ENCODE assay signal across 1 cellular context in genomic region chr14:98819132-98819866, GRCh38.
TF ChIP-seq lines count a peak whose summit lies in the region.

No MANE protein-coding gene starts in this region.

TF ChIP-seq in HCT116, 20 proteins besides CTCF, POLR2A, EP300 and RAD21 (continued from another document):
- TF ChIP-seq REST (IDR thresholded peaks at IDR 0.05; ENCODE audit: low read depth) (no peak), ZNF274 (IDR thresholded peaks at IDR 0.05; ENCODE audit: low read depth, low read length) (no peak), SP1 (IDR thresholded peaks at IDR 0.05; ENCODE audit: low read depth) (no peak), POLR2AphosphoS5 (IDR thresholded peaks at IDR 0.05; ENCODE audit: low read depth, low read length) (no peak), CEBPB (IDR thresholded peaks at IDR 0.05; ENCODE audit: low read depth) (no peak), ZBTB33 (IDR thresholded peaks at IDR 0.05; ENCODE audit: extremely low read depth, insufficient replicate concordance, low read length) (no peak), FOSL1 (IDR thresholded peaks at IDR 0.05; ENCODE audit: low read depth) (no peak)
- TF ChIP-seq, protein P1, sequence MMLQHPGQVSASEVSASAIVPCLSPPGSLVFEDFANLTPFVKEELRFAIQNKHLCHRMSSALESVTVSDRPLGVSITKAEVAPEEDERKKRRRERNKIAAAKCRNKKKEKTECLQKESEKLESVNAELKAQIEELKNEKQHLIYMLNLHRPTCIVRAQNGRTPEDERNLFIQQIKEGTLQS (IDR thresholded peaks at IDR 0.05): no peak
